ENCODE assay signal across 11 cellular contexts in the genomic region with DNA sequence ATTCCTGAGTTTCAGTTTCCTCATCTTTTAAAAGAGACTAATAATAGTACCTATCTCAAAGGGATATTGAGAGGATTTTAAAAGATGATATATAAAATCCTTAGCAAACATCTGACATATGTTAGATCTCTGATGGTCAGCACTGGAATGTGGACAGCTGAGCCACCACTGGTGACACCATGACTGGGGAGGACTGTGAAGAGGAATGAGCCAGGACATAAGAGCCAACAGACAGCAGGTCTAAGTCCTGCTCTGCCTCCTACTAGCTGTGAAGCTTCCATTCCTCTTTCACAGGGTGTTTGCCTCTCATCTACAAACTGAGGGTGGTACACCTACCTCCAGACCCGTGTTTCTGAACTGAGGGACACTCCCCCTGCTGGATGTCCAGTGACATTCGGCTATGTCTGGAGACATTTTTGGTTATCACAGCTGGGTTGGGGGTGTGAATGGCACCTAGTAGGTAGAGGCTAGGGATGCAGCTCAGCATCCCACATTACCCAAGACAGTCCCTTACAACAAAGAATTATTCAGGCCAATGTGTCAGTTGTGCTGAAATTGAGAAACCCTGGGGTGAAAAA.
A peak's percentile ranks its signal among the peaks of the same experiment; 100 is the strongest.
DNase-seq lines count a peak whose midpoint lies in the region; ATAC-seq, FAIRE-seq and TF ChIP-seq lines count a peak whose summit lies in the region.
"Had no signal": no experiment of that assay in that cellular context is flagged by ENCODE, and none has a peak within 500 bp of the region (broad histone marks: within the 10 kb centered on the region; RNA-seq: fewer than 3 reads in every experiment).

No MANE protein-coding gene starts in this region.

- H3K79me2 ChIP-seq in endothelial cell of umbilical vein (ENCODE audit: control insufficient read depth, insufficient read depth, low read length): no peaks in the 10 kb centered on the region

- no peaks in the 10 kb centered on the region for H4K20me1 ChIP-seq in endothelial cell of umbilical vein (replicated peaks; ENCODE audit: control insufficient read depth, extremely low read depth, insufficient read depth, low read length)

- no TSS peak for BruUV-seq in endothelial cell of umbilical vein (replicated peaks; lab: Mats Ljungman, UMichigan)

- H3K27me3 ChIP-seq in GM06990 (replicated peaks; ENCODE audit: control insufficient read depth, insufficient read depth, low read length): no peaks in the 10 kb centered on the region
- H3K27me3 ChIP-seq in endothelial cell of umbilical vein (ENCODE audit: control insufficient read depth in 2 of 2, insufficient read depth in 2 of 2, low read length in 2 of 2): peaks cover 9 to 10% of the 10 kb centered on the region in 2 experiments

- FAIRE-seq in endothelial cell of umbilical vein (lab: Jason Lieb, UNC): no peak

- no peaks in the 10 kb centered on the region for H3K36me3 ChIP-seq in GM06990 (ENCODE audit: control insufficient read depth, insufficient read depth, low read length)
- H3K36me3 ChIP-seq in endothelial cell of umbilical vein (ENCODE audit: control insufficient read depth in 2 of 2, extremely low read depth in 1 of 2, insufficient read depth in 2 of 2, low read length in 2 of 2): no peaks in the 10 kb centered on the region
- H3K36me3 ChIP-seq: gastrocnemius medialis had no signal

- TF ChIP-seq POLR2A in endothelial cell of umbilical vein (IDR thresholded peaks at IDR 0.05; ENCODE audit: low read depth, low read length) (no peak), GM18505 (IDR thresholded peaks at IDR 0.05; ENCODE audit: borderline replicate concordance, extremely low read depth, insufficient read depth, insufficient read length) (no peak)

- DNase-seq in ACHN (peak; percentile 7), GM06990 (ENCODE audit: extremely low read depth, insufficient read length) (no peak), NCI-H460 (ENCODE audit: extremely low read depth, low read depth) (peak; percentile 8), endothelial cell of umbilical vein (ENCODE audit: low read depth, low spot score) (no peak), KG1 (lab: John Stamatoyannopoulos, UW) (no peak)
- DNase-seq in activated T-cell treated with anti-CD3 and anti-CD28 coated beads, Interleukin-2, amount 50 U/mL, for 1 hour: no peak
- DNase-seq: DMS79 treated with DMSO at 0.1 percent for 48 hours, gastrocnemius medialis, NCI-H2171 treated with DMSO at 0.1 percent for 48 hours had no signal

- no peak overlapping the region for H3K4me2 ChIP-seq in endothelial cell of umbilical vein (ENCODE audit: insufficient read depth, low read length)

- TF ChIP-seq CTCF in GM06990 (IDR thresholded peaks at IDR 0.05; ENCODE audit: insufficient read depth, low read length, poor library complexity, severe bottlenecking) (peak; percentile 53), endothelial cell of umbilical vein (IDR thresholded peaks at IDR 0.05; ENCODE audit: extremely low read depth in 1 of 2, insufficient read depth in 1 of 2, low read depth in 1 of 2, low read length in 2 of 2) (peak; percentile 25 to 32)

- no peaks in the 10 kb centered on the region for H3K9me3 ChIP-seq in endothelial cell of umbilical vein (replicated peaks; ENCODE audit: control insufficient read depth, insufficient read depth, low read length)
- H3K9me3 ChIP-seq: gastrocnemius medialis had no signal

- H3K4me1 ChIP-seq in endothelial cell of umbilical vein (ENCODE audit: control insufficient read depth, extremely low read depth, insufficient read depth, low read length): no peaks in the 10 kb centered on the region
- H3K4me1 ChIP-seq: gastrocnemius medialis had no signal

- CTCF ChIA-PET in endothelial cell of umbilical vein (lab: Charles Lee): interaction anchor here (1.4 to 1.5 kb wide), 2 partner anchors 9 to 24 kb away, joined by 5 read pairs; no protein-coding TSS in a partner anchor

- in situ Hi-C loops in ACHN (cut with HindIII; ENCODE audit: low pct_ligation_motif_present, low pct_unique_long_range_greater_than_20kb, low sequenced_read_pairs): no loop called here

- H2AFZ ChIP-seq in endothelial cell of umbilical vein (ENCODE audit: low read depth, low read length): no peak overlapping the region

- POLR2A ChIA-PET in endothelial cell of umbilical vein (lab: Charles Lee): no interaction called here

- no peak for ATAC-seq in GM18505 (IDR thresholded peaks at IDR 0.05; ENCODE audit: unreplicated experiment)
- ATAC-seq in GM18867 (IDR thresholded peaks at IDR 0.05; ENCODE audit: unreplicated experiment): no peak
- ATAC-seq: gastrocnemius medialis had no signal

- intact Hi-C loops in endothelial cell of umbilical vein (cut with micrococcal nuclease): no loop called here

- dilution Hi-C loops in endothelial cell of umbilical vein (cut with MboI; ENCODE audit: extremely low pct_ligation_motif_present, low sequenced_read_pairs): no loop called here

- no peak overlapping the region for H3K27ac ChIP-seq in endothelial cell of umbilical vein (ENCODE audit: insufficient read depth, low read depth, low read length)
- H3K27ac ChIP-seq: gastrocnemius medialis had no signal

- H3K9ac ChIP-seq in endothelial cell of umbilical vein (replicated peaks; ENCODE audit: extremely low read depth, insufficient read depth, low read length): no peak overlapping the region

- no peaks in the 10 kb centered on the region for H3K9me1 ChIP-seq in endothelial cell of umbilical vein (replicated peaks; ENCODE audit: control insufficient read depth, extremely low read depth, insufficient read depth, low read length)

- H3K4me3 ChIP-seq in GM06990 (replicated peaks; ENCODE audit: low read depth, low read length) (no peak overlapping the region), endothelial cell of umbilical vein (replicated peaks in 1 of 3; ENCODE audit: insufficient read depth in 1 of 3, low read depth in 1 of 3, low read length in 3 of 3) (no peak overlapping the region)
- H3K4me3 ChIP-seq: gastrocnemius medialis had no signal

TF ChIP-seq in endothelial cell of umbilical vein, 7 proteins besides CTCF, POLR2A, EP300 and RAD21:
- TF ChIP-seq MYC (IDR thresholded peaks at IDR 0.05; ENCODE audit: low read depth, low read length): no peak
- TF ChIP-seq GATA2 (IDR thresholded peaks at IDR 0.05; ENCODE audit: insufficient read depth, insufficient read length, low read depth, low read length): no peak
- TF ChIP-seq MAX (IDR thresholded peaks at IDR 0.05; ENCODE audit: insufficient read depth, insufficient read length): no peak
- TF ChIP-seq JUN (IDR thresholded peaks at IDR 0.05; ENCODE audit: borderline replicate concordance, insufficient read depth, insufficient read length, low read depth): no peak
- no peak for TF ChIP-seq POLR2AphosphoS5 (IDR thresholded peaks at IDR 0.05; ENCODE audit: insufficient read depth, low read depth, low read length)
- no peak for TF ChIP-seq FOS (IDR thresholded peaks at IDR 0.05; ENCODE audit: borderline replicate concordance, insufficient read depth, low read length)
- no peak for TF ChIP-seq EZH2 (IDR thresholded peaks at IDR 0.05; ENCODE audit: borderline replicate concordance, low read depth, low read length, severe bottlenecking)
TF ChIP-seq in endothelial cell of umbilical vein: peak in this region for 0.

Comparison
In these comparisons a context has a peak if more than half of its experiments do, and no peak if none do; other contexts are left out.
1. DNase-seq: peak in ACHN (single experiment) and NCI-H460 (single experiment); none in GM06990 (single experiment), endothelial cell of umbilical vein (single experiment), activated T-cell treated with anti-CD3 and anti-CD28 coated beads, Interleukin-2, amount 50 U/mL, for 1 hour (single experiment) and KG1 (single experiment).